ENCODE assay signal across 22 cellular contexts in the genomic region with DNA sequence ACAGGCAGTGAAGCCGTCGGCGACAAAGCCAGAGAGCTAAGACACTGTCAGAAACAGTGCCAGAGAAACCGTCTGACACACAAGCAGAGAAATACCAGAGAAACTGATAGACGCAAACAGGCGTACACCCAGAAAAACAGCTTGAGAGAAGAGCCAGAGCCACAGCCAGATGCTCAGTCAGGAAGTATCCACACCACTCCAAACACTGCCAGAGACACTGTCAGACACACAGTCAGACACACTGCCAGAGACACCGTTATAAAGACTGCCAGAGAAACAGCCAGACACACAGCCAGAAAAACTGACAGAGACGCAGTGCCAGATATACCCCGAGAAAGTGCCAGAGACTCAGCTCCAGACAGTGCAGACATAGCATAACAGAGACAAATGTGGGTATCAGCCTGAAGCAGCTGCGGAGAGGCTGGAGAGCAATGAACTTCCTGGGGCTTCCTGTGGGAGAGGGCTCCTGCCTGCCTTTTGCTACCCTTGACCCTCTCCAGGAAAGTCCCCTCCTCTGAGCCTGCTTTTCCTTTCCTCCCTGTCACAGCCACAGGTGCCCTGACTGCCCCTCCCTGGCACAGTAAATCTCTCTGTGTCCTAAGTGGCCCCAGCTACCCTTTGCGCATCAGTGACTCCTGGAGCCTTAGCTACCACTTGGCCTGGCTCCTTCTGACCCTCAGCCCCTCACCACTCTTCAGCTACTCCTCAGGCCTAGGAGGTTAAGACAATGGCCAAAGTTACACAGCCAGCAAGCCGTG. TPM values are rescaled to one million over a fixed set of nuclear protein-coding genes. Genes with fewer than 3 reads are reported as not detected.
DNase-seq lines count a peak whose midpoint lies in the region; ATAC-seq and TF ChIP-seq lines count a peak whose summit lies in the region.
"Had no signal": no experiment of that assay in that cellular context is flagged by ENCODE, and none has a peak within 500 bp of the region (broad histone marks: within the 10 kb centered on the region; RNA-seq: fewer than 3 reads in every experiment).

No MANE protein-coding gene starts in this region.

- H3K27me3 ChIP-seq in endodermal cell (ENCODE audit: control insufficient read depth, insufficient read depth, low read length, poor library complexity, severe bottlenecking) = peaks cover 15% of the 10 kb centered on the region
- H3K27me3 ChIP-seq: body of pancreas, heart left ventricle, testis had no signal

- H3K9me3 Mint-ChIP-seq in endodermal cell (no peaks in the 10 kb centered on the region), chondrocyte (ENCODE audit: low read depth) (no peaks in the 10 kb centered on the region)
- H3K9me3 Mint-ChIP-seq: activated CD4-positive, alpha-beta T cell treated with anti-CD3 and anti-CD28 coated beads, Interleukin-2, amount 10 ng/mL, durations not matched to agents 7 days and 5 days; activated naive CD8-positive, alpha-beta T cell treated with anti-CD3 and anti-CD28 coated beads, Interleukin-2, amount 50 U/mL, for 24 hours; CD8-positive, alpha-beta T cell; stimulated activated memory B cell treated with anti-CD40 and anti-IgM and Interleukin-4, amounts not matched to agents 10 μg/mL and 1 μg/mL and 100 μg/mL, for 72 hours; T-helper 1 cell treated with Interleukin-12 subunit alpha and Interleukin-12 subunit beta and Interleukin-4 antibody, amounts not matched to agents 30 μg/mL and 1 μg/mL, for 36 hours had no signal

- H3K27ac Mint-ChIP-seq in endodermal cell (peak overlapping the region; percentile 22), chondrocyte (ENCODE audit: unreplicated experiment) (no peak overlapping the region)
- H3K27ac Mint-ChIP-seq: activated CD4-positive, alpha-beta T cell treated with anti-CD3 and anti-CD28 coated beads, Interleukin-2, amount 10 ng/mL, durations not matched to agents 7 days and 5 days; activated naive CD8-positive, alpha-beta T cell treated with anti-CD3 and anti-CD28 coated beads, Interleukin-2, amount 50 U/mL, for 24 hours; CD8-positive, alpha-beta T cell; stimulated activated memory B cell treated with anti-CD40 and anti-IgM and Interleukin-4, amounts not matched to agents 10 μg/mL and 1 μg/mL and 100 μg/mL, for 72 hours; T-helper 1 cell treated with Interleukin-12 subunit alpha and Interleukin-12 subunit beta and Interleukin-4 antibody, amounts not matched to agents 30 μg/mL and 1 μg/mL, for 36 hours had no signal

- no peak overlapping the region for H3K4me3 ChIP-seq in endodermal cell (ENCODE audit: low read length)
- H3K4me3 ChIP-seq: body of pancreas, heart left ventricle, lower lobe of right lung, testis had no signal

- H3K36me3 Mint-ChIP-seq in endodermal cell (ENCODE audit: low read depth) (no peaks in the 10 kb centered on the region), chondrocyte (ENCODE audit: low read depth) (no peaks in the 10 kb centered on the region)
- H3K36me3 Mint-ChIP-seq: CD8-positive, alpha-beta T cell; stimulated activated memory B cell treated with anti-CD40 and anti-IgM and Interleukin-4, amounts not matched to agents 10 μg/mL and 1 μg/mL and 100 μg/mL, for 72 hours had no signal

- ATAC-seq in omental fat pad (ENCODE audit: low FRiP score) = peak; percentile 24
- ATAC-seq: activated naive CD8-positive, alpha-beta T cell treated with anti-CD3 and anti-CD28 coated beads, Interleukin-2, amount 50 U/mL, for 24 hours; body of pancreas; CD8-positive, alpha-beta T cell; heart left ventricle; lower lobe of right lung; stimulated activated memory B cell treated with anti-CD40 and anti-IgM and Interleukin-4, amounts not matched to agents 10 μg/mL and 1 μg/mL and 100 μg/mL, for 72 hours had no signal

- no peak overlapping the region for H3K9ac ChIP-seq in endodermal cell (ENCODE audit: extremely low read depth, low read length, poor library complexity, severe bottlenecking)

- peak; percentile 41 for DNase-seq in ELF-1 (ENCODE audit: low read depth, low spot score)
- DNase-seq in NCI-H69 (lab: John Stamatoyannopoulos, UW) = peak; percentile 37
- no peak for DNase-seq in endodermal cell
- DNase-seq in omental fat pad (ENCODE audit: low spot score) = no peak
- DNase-seq in chondrocyte (ENCODE audit: low spot score) = no peak
- DNase-seq in activated naive CD4-positive, alpha-beta T cell treated with Interleukin-2 at 50 U/mL for 16 hours = no peak
- DNase-seq in NCI-H128 (lab: John Stamatoyannopoulos, UW; ENCODE audit: unreplicated experiment) = no peak
- DNase-seq: activated CD4-positive, alpha-beta T cell treated with anti-CD3 and anti-CD28 coated beads, Interleukin-2, amount 10 ng/mL, durations not matched to agents 7 days and 5 days; activated CD8-positive, alpha-beta memory T cell treated with anti-CD3 and anti-CD28 coated beads, Interleukin-2, amount 50 U/mL, for 48 hours; activated naive CD8-positive, alpha-beta T cell treated with anti-CD3 and anti-CD28 coated beads, Interleukin-2, amount 50 U/mL, for 24 hours; body of pancreas; CD8-positive, alpha-beta T cell; Karpas-422; lower lobe of right lung; NCI-H524 treated with DMSO at 0.1 percent for 48 hours; stimulated activated CD4-positive, alpha-beta T cell treated with anti-CD3 and anti-CD28 coated beads, Interleukin-1b, Interleukin-23, amount 100 ng/mL, for 48 hours; testis had no signal

- TF ChIP-seq CTCF in endodermal cell (conservative IDR thresholded peaks at IDR 0.05) (no peak), omental fat pad (IDR thresholded peaks at IDR 0.05) (no peak), chondrocyte (IDR thresholded peaks at IDR 0.05) (no peak)

- H3K36me3 ChIP-seq in endodermal cell (ENCODE audit: control insufficient read depth, insufficient read depth, low read length) = no peaks in the 10 kb centered on the region
- H3K36me3 ChIP-seq: heart left ventricle, lower lobe of right lung had no signal

- 89 to 93% methylated on average over 11 to 12 of the region's 12 CpGs for WGBS in endodermal cell (ENCODE audit: insufficient coverage in 1 of 2, insufficient read length in 1 of 2), 2 experiments

- peaks cover 28% of the 10 kb centered on the region for H3K27me3 Mint-ChIP-seq in endodermal cell (ENCODE audit: insufficient read depth)
- peaks cover 20% of the 10 kb centered on the region for H3K27me3 Mint-ChIP-seq in chondrocyte (ENCODE audit: low read depth)

- peak overlapping the region; percentile 1 for H3K27ac ChIP-seq in endodermal cell (ENCODE audit: low read depth, low read length)
- H3K27ac ChIP-seq: body of pancreas, heart left ventricle, lower lobe of right lung, testis had no signal

- no peaks in the 10 kb centered on the region for H3K4me1 ChIP-seq in endodermal cell (ENCODE audit: control insufficient read depth, insufficient read depth, low read length)
- H3K4me1 ChIP-seq: body of pancreas, lower lobe of right lung, testis had no signal

- no peak overlapping the region for H3K4me3 Mint-ChIP-seq in endodermal cell
- no peak overlapping the region for H3K4me3 Mint-ChIP-seq in chondrocyte (ENCODE audit: unreplicated experiment)
- H3K4me3 Mint-ChIP-seq: activated CD4-positive, alpha-beta T cell treated with anti-CD3 and anti-CD28 coated beads, Interleukin-2, amount 10 ng/mL, durations not matched to agents 7 days and 5 days; activated naive CD8-positive, alpha-beta T cell treated with anti-CD3 and anti-CD28 coated beads, Interleukin-2, amount 50 U/mL, for 24 hours; CD8-positive, alpha-beta T cell; stimulated activated memory B cell treated with anti-CD40 and anti-IgM and Interleukin-4, amounts not matched to agents 10 μg/mL and 1 μg/mL and 100 μg/mL, for 72 hours; T-helper 1 cell treated with Interleukin-12 subunit alpha and Interleukin-12 subunit beta and Interleukin-4 antibody, amounts not matched to agents 30 μg/mL and 1 μg/mL, for 36 hours had no signal

- no peaks in the 10 kb centered on the region for H3K9me3 ChIP-seq in endodermal cell (ENCODE audit: control insufficient read depth, low read length)
- H3K9me3 ChIP-seq: body of pancreas, heart left ventricle, lower lobe of right lung, testis had no signal

- H3K4me1 Mint-ChIP-seq in endodermal cell (peaks cover 5% of the 10 kb centered on the region), chondrocyte (ENCODE audit: low read depth) (no peaks in the 10 kb centered on the region)
- H3K4me1 Mint-ChIP-seq: activated CD4-positive, alpha-beta T cell treated with anti-CD3 and anti-CD28 coated beads, Interleukin-2, amount 10 ng/mL, durations not matched to agents 7 days and 5 days; activated naive CD8-positive, alpha-beta T cell treated with anti-CD3 and anti-CD28 coated beads, Interleukin-2, amount 50 U/mL, for 24 hours; stimulated activated memory B cell treated with anti-CD40 and anti-IgM and Interleukin-4, amounts not matched to agents 10 μg/mL and 1 μg/mL and 100 μg/mL, for 72 hours had no signal

RNA-seq across cellular contexts. Expression of gene CNTFR, which starts 18.9 kb away (rescaled TPM):
- total RNA-seq in endodermal cell = 1 to 10 TPM in 1 of 2 donors, under 1 TPM in 1; 0.53 to 1.6 TPM
- 187 TPM for polyA plus RNA-seq in endodermal cell (2013, experiment 1 of 2)
- 167 TPM for polyA plus RNA-seq in endodermal cell (2013, experiment 2 of 2)
- 10 to 100 TPM; 41.9 to 81.5 (median 60.4) TPM for total RNA-seq in omental fat pad
- 0.12 TPM in 1 of 3 replicates, not detected in the others for total RNA-seq in chondrocyte
- total RNA-seq: activated CD4-positive, alpha-beta T cell treated with anti-CD3 and anti-CD28 coated beads, Interleukin-2, amount 10 ng/mL, durations not matched to agents 7 days and 5 days; CD8-positive, alpha-beta T cell; OCI-LY7; osteocyte had no signal

RNA-seq across cellular contexts. Expression of gene RPP25L, which starts 41.3 kb away (rescaled TPM):
- total RNA-seq in endodermal cell (10 to 100 TPM; 19.3 to 22.4 TPM), omental fat pad (10 to 100 TPM; 13.3 to 28.1 (median 23.1) TPM), chondrocyte (10.6 to 11.0 TPM (median 10.9 TPM) in 3 replicates)
- 30.1 TPM for polyA plus RNA-seq in endodermal cell (2013, experiment 1 of 2)
- polyA plus RNA-seq in endodermal cell (2013, experiment 2 of 2) = 22.1 TPM

RNA-seq across cellular contexts. Expression of gene ENHO, which starts 47.8 kb away (rescaled TPM):
- total RNA-seq in endodermal cell (10 to 100 TPM in 1 of 2 donors, 1 to 10 TPM in 1; 7.1 to 14.5 TPM), omental fat pad (not detected), chondrocyte (0.97 to 1.6 TPM (median 1.3 TPM) in 3 replicates)
- polyA plus RNA-seq in endodermal cell (2013, experiment 1 of 2) = 19.4 TPM
- polyA plus RNA-seq in endodermal cell (2013, experiment 2 of 2) = 17.3 TPM
- total RNA-seq: activated CD4-positive, alpha-beta T cell treated with anti-CD3 and anti-CD28 coated beads, Interleukin-2, amount 10 ng/mL, durations not matched to agents 7 days and 5 days; CD8-positive, alpha-beta T cell had no signal

RNA-seq across cellular contexts. Expression of gene DCTN3, which starts 49.7 kb away (rescaled TPM):
- total RNA-seq in endodermal cell = 10 to 100 TPM; 51.9 to 53.6 TPM
- polyA plus RNA-seq in endodermal cell (2013, experiment 1 of 2) = 117 TPM
- polyA plus RNA-seq in endodermal cell (2013, experiment 2 of 2) = 113 TPM
- 10 to 100 TPM; 46.5 to 93.8 (median 75.0) TPM for total RNA-seq in omental fat pad
- total RNA-seq in chondrocyte = 79.5 to 105 TPM (median 79.5 TPM) in 3 replicates

RNA-seq across cellular contexts. Expression of gene ARID3C, which starts 58.3 kb away (rescaled TPM):
- total RNA-seq in endodermal cell (under 1 TPM; 0.31 to 0.80 TPM), omental fat pad (not detected), chondrocyte (0.20 TPM in 1 of 3 replicates, not detected in the others)
- 0.14 TPM for polyA plus RNA-seq in endodermal cell (2013, experiment 1 of 2)
- 0.83 TPM for polyA plus RNA-seq in endodermal cell (2013, experiment 2 of 2)
- total RNA-seq: body of pancreas; CD8-positive, alpha-beta T cell; lower lobe of right lung; osteocyte had no signal
- polyA plus RNA-seq: heart left ventricle had no signal

Comparison
In these comparisons a context has a peak if more than half of its experiments do, and no peak if none do; other contexts are left out.
1. DNase-seq: peak in ELF-1 (single experiment) and NCI-H69 (single experiment); none in endodermal cell (single experiment), omental fat pad (single experiment), chondrocyte (single experiment), activated naive CD4-positive, alpha-beta T cell treated with Interleukin-2 at 50 U/mL for 16 hours (single experiment) and NCI-H128 (single experiment).
2. RNA of gene CNTFR, which starts 18.9 kb away (total RNA-seq): 41.9 to 81.5 TPM in omental fat pad; 0.53 to 1.6 TPM in endodermal cell and 0.12 TPM in chondrocyte; every median in the first group is over 10 times any median in the second.